Comparison of ENCODE assay signal across 11 cellular contexts in the genomic region with DNA sequence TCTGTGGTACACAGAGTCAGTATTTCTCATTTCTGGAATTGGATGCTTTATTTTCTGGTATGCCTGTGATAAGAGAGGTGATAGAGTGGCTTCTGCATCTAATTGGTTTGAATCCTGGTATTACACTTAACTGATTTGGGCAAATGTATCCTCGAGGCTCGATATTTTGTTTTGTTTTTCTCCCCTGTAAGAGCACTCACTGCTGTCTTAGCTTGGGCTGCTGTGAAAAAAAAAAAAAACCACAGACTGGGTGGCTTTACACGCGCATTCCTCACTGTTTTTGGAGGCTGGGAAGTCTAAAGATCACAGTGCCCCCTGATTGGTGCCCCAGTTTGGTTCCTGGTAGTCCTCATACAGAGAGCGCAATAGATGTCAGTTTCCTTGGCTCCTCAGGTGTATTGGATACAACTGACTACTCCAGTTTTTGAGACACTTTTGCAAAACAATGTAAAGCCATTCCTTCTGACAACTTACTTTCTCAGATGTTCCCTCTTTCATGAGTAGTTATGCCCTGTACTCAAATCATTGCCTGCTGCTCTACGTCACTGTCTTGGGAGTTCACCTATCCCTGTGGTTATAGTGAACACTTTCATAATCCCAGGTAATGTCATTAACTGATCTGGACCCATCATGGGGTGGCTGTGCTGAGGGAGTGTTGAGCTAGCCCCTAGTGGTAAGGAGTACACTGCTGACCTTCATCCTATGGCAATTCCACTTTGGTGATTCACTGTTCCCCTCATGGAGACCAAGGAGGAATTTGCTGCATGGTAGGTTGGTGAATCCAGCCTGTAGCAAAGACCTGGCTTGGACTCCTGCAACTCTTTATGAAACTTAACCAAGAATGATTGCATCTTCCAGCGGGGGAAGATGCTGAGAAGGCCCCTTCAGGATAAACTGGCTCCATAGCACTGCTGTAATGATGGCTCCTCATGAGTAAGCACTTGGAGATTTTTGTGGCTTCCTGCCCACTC. TPM values are rescaled to one million over a fixed set of nuclear protein-coding genes. Genes with fewer than 3 reads are reported as not detected.
DNase-seq lines count a peak whose midpoint lies in the region; ATAC-seq and TF ChIP-seq lines count a peak whose summit lies in the region.
"Had no signal": no experiment of that assay in that cellular context is flagged by ENCODE, and none has a peak within 500 bp of the region (broad histone marks: within the 10 kb centered on the region; RNA-seq: fewer than 3 reads in every experiment).

No MANE protein-coding gene starts in this region.

- ATAC-seq in RWPE2 (ENCODE audit: low read depth) (peak; percentile 5; the same call in 1 of the 3 replicates), GM18517 (IDR thresholded peaks at IDR 0.05; ENCODE audit: unreplicated experiment) (no peak)
- ATAC-seq in stimulated activated effector memory CD8-positive, alpha-beta T cell treated with anti-CD3 and anti-CD28 coated beads, Interleukin-12 subunit alpha, Interleukin-12 subunit beta, amount 100 ng/mL, for 72 hours: no peak

- H3K27ac Mint-ChIP-seq in activated naive CD4-positive, alpha-beta T cell treated with anti-CD3 and anti-CD28 coated beads, Interleukin-2, amount 50 U/mL, for 24 hours: peak overlapping the region; percentile 85
- H3K27ac Mint-ChIP-seq in activated naive CD4-positive, alpha-beta T cell treated with anti-CD3 and anti-CD28 coated beads, Interleukin-2, amount 10 ng/mL, durations not matched to agents 7 days and 5 days: no peak overlapping the region
- H3K27ac Mint-ChIP-seq in stimulated activated effector memory CD8-positive, alpha-beta T cell treated with anti-CD3 and anti-CD28 coated beads, Interleukin-12 subunit alpha, Interleukin-12 subunit beta, amount 100 ng/mL, for 72 hours: peak overlapping the region; percentile 8

- H3K9me3 ChIP-seq in RWPE2 (ENCODE audit: severe bottlenecking): no peaks in the 10 kb centered on the region

- peaks cover 37% of the 10 kb centered on the region for H3K4me1 Mint-ChIP-seq in activated naive CD4-positive, alpha-beta T cell treated with anti-CD3 and anti-CD28 coated beads, Interleukin-2, amount 50 U/mL, for 24 hours
- peaks cover 27% of the 10 kb centered on the region for H3K4me1 Mint-ChIP-seq in activated naive CD4-positive, alpha-beta T cell treated with anti-CD3 and anti-CD28 coated beads, Interleukin-2, amount 10 ng/mL, durations not matched to agents 7 days and 5 days
- H3K4me1 Mint-ChIP-seq in stimulated activated effector memory CD8-positive, alpha-beta T cell treated with anti-CD3 and anti-CD28 coated beads, Interleukin-12 subunit alpha, Interleukin-12 subunit beta, amount 100 ng/mL, for 72 hours: peaks cover 30% of the 10 kb centered on the region

- CTCF ChIA-PET in activated naive CD4-positive, alpha-beta T cell treated with anti-CD3 and anti-CD28 coated beads, Interleukin-2, amount 10 ng/mL, durations not matched to agents 7 days and 5 days (lab: Charles Lee): no interaction called here

- H3K4me3 ChIP-seq in RWPE2 (ENCODE audit: severe bottlenecking) (no peak overlapping the region), epithelial cell of proximal tubule (ENCODE audit: low read depth, low read length) (no peak overlapping the region)

- peaks cover 20% of the 10 kb centered on the region for H3K4me1 ChIP-seq in RWPE2 (ENCODE audit: insufficient read depth, poor library complexity, severe bottlenecking)

- no peak for DNase-seq in activated naive CD4-positive, alpha-beta T cell treated with anti-CD3 and anti-CD28 coated beads, Interleukin-2, amount 10 ng/mL, durations not matched to agents 7 days and 5 days
- DNase-seq in RWPE2 (ENCODE audit: low spot score) (no peak), epithelial cell of proximal tubule (ENCODE audit: low read depth) (no peak), cortex of kidney (lab: John Stamatoyannopoulos, UW) (no peak), NCI-H2107 treated with DMSO at 0.1 percent for 48 hours (lab: John Stamatoyannopoulos, UW; ENCODE audit: unreplicated experiment) (no peak)
- no peak for DNase-seq in stimulated activated effector memory CD8-positive, alpha-beta T cell treated with anti-CD3 and anti-CD28 coated beads, Interleukin-12 subunit alpha, Interleukin-12 subunit beta, amount 100 ng/mL, for 72 hours (ENCODE audit: low spot score in 2 of 2)
- DNase-seq: GOT3; NCI-H1105; stimulated activated CD4-positive, alpha-beta T cell treated with anti-CD3 and anti-CD28 coated beads, Interleukin-4, amount 100 ng/mL, for 4 hours had no signal

- H3K4me3 Mint-ChIP-seq in activated naive CD4-positive, alpha-beta T cell treated with anti-CD3 and anti-CD28 coated beads, Interleukin-2, amount 50 U/mL, for 24 hours: no peak overlapping the region
- no peak overlapping the region for H3K4me3 Mint-ChIP-seq in activated naive CD4-positive, alpha-beta T cell treated with anti-CD3 and anti-CD28 coated beads, Interleukin-2, amount 10 ng/mL, durations not matched to agents 7 days and 5 days
- H3K4me3 Mint-ChIP-seq in stimulated activated effector memory CD8-positive, alpha-beta T cell treated with anti-CD3 and anti-CD28 coated beads, Interleukin-12 subunit alpha, Interleukin-12 subunit beta, amount 100 ng/mL, for 72 hours: no peak overlapping the region

- peaks cover 48% of the 10 kb centered on the region for H3K36me3 ChIP-seq in RWPE2 (ENCODE audit: low read depth)

- peak overlapping the region; percentile 91 for H3K27ac ChIP-seq in RWPE2 (ENCODE audit: poor library complexity, severe bottlenecking)

- H3K27me3 Mint-ChIP-seq in activated naive CD4-positive, alpha-beta T cell treated with anti-CD3 and anti-CD28 coated beads, Interleukin-2, amount 50 U/mL, for 24 hours: no peaks in the 10 kb centered on the region
- H3K27me3 Mint-ChIP-seq in activated naive CD4-positive, alpha-beta T cell treated with anti-CD3 and anti-CD28 coated beads, Interleukin-2, amount 10 ng/mL, durations not matched to agents 7 days and 5 days: peaks cover 3% of the 10 kb centered on the region

- TF ChIP-seq CTCF in RWPE2 (IDR thresholded peaks at IDR 0.05; ENCODE audit: poor library complexity, severe bottlenecking) (no peak), epithelial cell of proximal tubule (conservative IDR thresholded peaks at IDR 0.05; ENCODE audit: low read depth, low read length) (peak; percentile 45)

- peaks cover 23% of the 10 kb centered on the region for H3K36me3 Mint-ChIP-seq in activated naive CD4-positive, alpha-beta T cell treated with anti-CD3 and anti-CD28 coated beads, Interleukin-2, amount 50 U/mL, for 24 hours
- H3K36me3 Mint-ChIP-seq in activated naive CD4-positive, alpha-beta T cell treated with anti-CD3 and anti-CD28 coated beads, Interleukin-2, amount 10 ng/mL, durations not matched to agents 7 days and 5 days: peaks cover 61% of the 10 kb centered on the region
- H3K36me3 Mint-ChIP-seq in stimulated activated effector memory CD8-positive, alpha-beta T cell treated with anti-CD3 and anti-CD28 coated beads, Interleukin-12 subunit alpha, Interleukin-12 subunit beta, amount 100 ng/mL, for 72 hours: peaks cover 88% of the 10 kb centered on the region

- no peaks in the 10 kb centered on the region for H3K27me3 ChIP-seq in RWPE2 (ENCODE audit: insufficient read depth, poor library complexity, severe bottlenecking)

- no peaks in the 10 kb centered on the region for H3K9me3 Mint-ChIP-seq in activated naive CD4-positive, alpha-beta T cell treated with anti-CD3 and anti-CD28 coated beads, Interleukin-2, amount 50 U/mL, for 24 hours
- no peaks in the 10 kb centered on the region for H3K9me3 Mint-ChIP-seq in activated naive CD4-positive, alpha-beta T cell treated with anti-CD3 and anti-CD28 coated beads, Interleukin-2, amount 10 ng/mL, durations not matched to agents 7 days and 5 days
- no peaks in the 10 kb centered on the region for H3K9me3 Mint-ChIP-seq in stimulated activated effector memory CD8-positive, alpha-beta T cell treated with anti-CD3 and anti-CD28 coated beads, Interleukin-12 subunit alpha, Interleukin-12 subunit beta, amount 100 ng/mL, for 72 hours

RNA-seq across cellular contexts. Expression of gene ACAT2, which starts 3.5 kb away (rescaled TPM):
- 38.3 and 110 TPM in 2 replicates for total RNA-seq in epithelial cell of proximal tubule

RNA-seq across cellular contexts. Expression of gene WTAP, which starts 31.0 kb away (rescaled TPM):
- total RNA-seq in epithelial cell of proximal tubule: 82.3 and 82.5 TPM in 2 replicates

RNA-seq across cellular contexts. Expression of gene TCP1, which starts 31.1 kb away (rescaled TPM):
- 237 and 390 TPM in 2 replicates for total RNA-seq in epithelial cell of proximal tubule

RNA-seq across cellular contexts. Expression of gene MRPL18, which starts 32.0 kb away (rescaled TPM):
- 166 and 183 TPM in 2 replicates for total RNA-seq in epithelial cell of proximal tubule

RNA-seq across cellular contexts. Expression of gene PNLDC1, which starts 41.8 kb away (rescaled TPM):
- not detected in 2 replicates for total RNA-seq in epithelial cell of proximal tubule
